Comparison of ENCODE assay signal across 1 cellular context in genomic region chr14:96423446-96424103, GRCh38.
TF ChIP-seq lines count a peak whose summit lies in the region.

No MANE protein-coding gene starts in this region.

TF ChIP-seq in IMR-90, 13 proteins besides CTCF, POLR2A, EP300 and RAD21:
- TF ChIP-seq CHD1 (IDR thresholded peaks at IDR 0.05; ENCODE audit: low read depth, low read length) (no peak), RFX5 (IDR thresholded peaks at IDR 0.05; ENCODE audit: low read depth, low read length) (no peak), CEBPB (IDR thresholded peaks at IDR 0.05; ENCODE audit: low read depth, low read length) (no peak), MAFK (IDR thresholded peaks at IDR 0.05; ENCODE audit: low read depth, low read length) (no peak), MAZ (IDR thresholded peaks at IDR 0.05; ENCODE audit: borderline replicate concordance, low read depth, low read length) (no peak), USF2 (IDR thresholded peaks at IDR 0.05; ENCODE audit: low read depth, low read length) (no peak), NFE2L2 (IDR thresholded peaks at IDR 0.05; ENCODE audit: low read depth, low read length) (no peak), FOS (IDR thresholded peaks at IDR 0.05; ENCODE audit: low read depth, low read length) (no peak)
